8 cellular contexts compared by ENCODE assay signal in genomic region chr6:30722280-30723112, GRCh38. TPM values are rescaled to one million over a fixed set of nuclear protein-coding genes. Genes with fewer than 3 reads are reported as not detected.
DNase-seq lines count a peak whose midpoint lies in the region; ATAC-seq, FAIRE-seq and TF ChIP-seq lines count a peak whose summit lies in the region.

No MANE protein-coding gene starts in this region.

- DNase-seq in AG08396 (ENCODE audit: low spot score) (peak; percentile 69), GM19239 (ENCODE audit: insufficient read length, low spot score) (peak; percentile 52), NCI-H510A (lab: John Stamatoyannopoulos, UW) (peak; percentile 35), colonic mucosa (peak; percentile 89), left colon (peak; percentile 63 to 88)
- DNase-seq in activated CD4-positive, alpha-beta T cell treated with anti-CD3 and anti-CD28 coated beads, Interleukin-2, amount 10 ng/mL, durations not matched to agents 24 days and 14 days: peak; percentile 95
- peak; percentile 86 to 92 for DNase-seq in stimulated activated CD4-positive, alpha-beta T cell treated with anti-CD3 and anti-CD28 coated beads, Interleukin-2, amount 100 ng/mL, for 24 hours

- peaks cover 23% of the 10 kb centered on the region for H3K36me3 ChIP-seq in colonic mucosa

- no peaks in the 10 kb centered on the region for H3K4me1 ChIP-seq in colonic mucosa

- no peaks in the 10 kb centered on the region for H3K27me3 ChIP-seq in colonic mucosa

- peak overlapping the region; percentile 95 for H3K27ac ChIP-seq in colonic mucosa

- peaks cover 63% of the 10 kb centered on the region for H3K36me3 Mint-ChIP-seq in activated CD4-positive, alpha-beta T cell treated with anti-CD3 and anti-CD28 coated beads, Interleukin-2, amount 10 ng/mL, durations not matched to agents 24 days and 14 days (ENCODE audit: low read depth)

- H3K27ac Mint-ChIP-seq in activated CD4-positive, alpha-beta T cell treated with anti-CD3 and anti-CD28 coated beads, Interleukin-2, amount 10 ng/mL, durations not matched to agents 24 days and 14 days: peak overlapping the region; percentile 97

- peak; percentile 97 for TF ChIP-seq CTCF in colonic mucosa (IDR thresholded peaks at IDR 0.05)

- peak overlapping the region; percentile 80 for H3K4me3 ChIP-seq in colonic mucosa

- no peaks in the 10 kb centered on the region for H3K27me3 Mint-ChIP-seq in activated CD4-positive, alpha-beta T cell treated with anti-CD3 and anti-CD28 coated beads, Interleukin-2, amount 10 ng/mL, durations not matched to agents 24 days and 14 days

- no peaks in the 10 kb centered on the region for H3K9me3 Mint-ChIP-seq in activated CD4-positive, alpha-beta T cell treated with anti-CD3 and anti-CD28 coated beads, Interleukin-2, amount 10 ng/mL, durations not matched to agents 24 days and 14 days

- H3K4me1 Mint-ChIP-seq in activated CD4-positive, alpha-beta T cell treated with anti-CD3 and anti-CD28 coated beads, Interleukin-2, amount 10 ng/mL, durations not matched to agents 24 days and 14 days: peaks cover 43% of the 10 kb centered on the region

- intact Hi-C loops in activated CD4-positive, alpha-beta T cell treated with anti-CD3 and anti-CD28 coated beads, Interleukin-2, amount 10 ng/mL, durations not matched to agents 24 days and 14 days (cut with micrococcal nuclease): loop anchor here (1.0 to 10.0 kb wide), 3 partner anchors 9 to 362 kb away; no protein-coding TSS in a partner anchor
- intact Hi-C loops in colonic mucosa (cut with DNase I) (loop anchor here (1.0 kb wide), 1 partner anchor 43 kb away; no protein-coding TSS in a partner anchor), left colon (cut with DNase I, micrococcal nuclease) (loop anchor here (2.0 to 5.0 kb wide), 2 partner anchors 44 to 45 kb away; no protein-coding TSS in a partner anchor)

- peak; percentile 8 for ATAC-seq in left colon
- no peak for ATAC-seq in HG03457 (IDR thresholded peaks at IDR 0.05; ENCODE audit: unreplicated experiment)

- peak overlapping the region; percentile 95 for H3K4me3 Mint-ChIP-seq in activated CD4-positive, alpha-beta T cell treated with anti-CD3 and anti-CD28 coated beads, Interleukin-2, amount 10 ng/mL, durations not matched to agents 24 days and 14 days

- peak; percentile 39 for FAIRE-seq in GM19239 (lab: Jason Lieb, UNC)

- H3K9me3 ChIP-seq in colonic mucosa: no peaks in the 10 kb centered on the region

- H3K9ac ChIP-seq in colonic mucosa (ENCODE audit: low read depth in 2 of 2, low read length in 2 of 2): peak overlapping the region; percentile 38 to 87

RNA-seq across cellular contexts. Expression of gene TUBB, which starts 2.3 kb away (rescaled TPM):
- 1,084 and 1,089 TPM in 2 replicates for total RNA-seq in activated CD4-positive, alpha-beta T cell treated with anti-CD3 and anti-CD28 coated beads, Interleukin-2, amount 10 ng/mL, durations not matched to agents 24 days and 14 days
- total RNA-seq in colonic mucosa (100 to 1,000 TPM; 213 to 605 TPM), left colon (100 to 1,000 TPM; 149 to 195 TPM)

RNA-seq across cellular contexts. Expression of gene MDC1, which starts 5.4 kb away (rescaled TPM):
- 93.9 and 97.2 TPM in 2 replicates for total RNA-seq in activated CD4-positive, alpha-beta T cell treated with anti-CD3 and anti-CD28 coated beads, Interleukin-2, amount 10 ng/mL, durations not matched to agents 24 days and 14 days
- 10 to 100 TPM; 14.0 to 59.0 TPM for total RNA-seq in colonic mucosa
- 10 to 100 TPM; 11.1 to 16.3 TPM for total RNA-seq in left colon

RNA-seq across cellular contexts. Expression of gene FLOT1, which starts 20.0 kb away (rescaled TPM):
- 239 and 260 TPM in 2 replicates for total RNA-seq in activated CD4-positive, alpha-beta T cell treated with anti-CD3 and anti-CD28 coated beads, Interleukin-2, amount 10 ng/mL, durations not matched to agents 24 days and 14 days
- total RNA-seq in colonic mucosa: 100 to 1,000 TPM; 130 to 158 TPM
- total RNA-seq in left colon: 100 to 1,000 TPM; 130 to 137 TPM

RNA-seq across cellular contexts. Expression of gene IER3, which starts 21.9 kb away (rescaled TPM):
- 512 and 516 TPM in 2 replicates for total RNA-seq in activated CD4-positive, alpha-beta T cell treated with anti-CD3 and anti-CD28 coated beads, Interleukin-2, amount 10 ng/mL, durations not matched to agents 24 days and 14 days
- total RNA-seq in colonic mucosa (10 to 100 TPM; 47.2 to 92.8 TPM), left colon (100 to 1,000 TPM in 1 of 2 donors, 10 to 100 TPM in 1; 70.9 to 169 TPM)

RNA-seq across cellular contexts. Expression of gene NRM, which starts 31.7 kb away (rescaled TPM):
- 20.2 and 20.5 TPM in 2 replicates for total RNA-seq in activated CD4-positive, alpha-beta T cell treated with anti-CD3 and anti-CD28 coated beads, Interleukin-2, amount 10 ng/mL, durations not matched to agents 24 days and 14 days
- total RNA-seq in colonic mucosa: 10 to 100 TPM in 1 of 2 donors, 1 to 10 TPM in 1; 7.4 to 19.2 TPM
- 1 to 10 TPM; 4.6 to 5.4 TPM for total RNA-seq in left colon

Comparison
In these comparisons a context has a peak if more than half of its experiments do, and no peak if none do; other contexts are left out.
1. DNase-seq: peak in every context shown above with its lines; median percentile 95 in activated CD4-positive, alpha-beta T cell treated with anti-CD3 and anti-CD28 coated beads, Interleukin-2, amount 10 ng/mL, durations not matched to agents 24 days and 14 days; 89 in colonic mucosa; 89 in stimulated activated CD4-positive, alpha-beta T cell treated with anti-CD3 and anti-CD28 coated beads, Interleukin-2, amount 100 ng/mL, for 24 hours; 76 in left colon; 69 in AG08396; 52 in GM19239; 35 in NCI-H510A.